In genomic region chr1:228289239-228289849, GRCh38 we compare ENCODE assay signal across 27 cellular contexts.
A peak's percentile ranks its signal among the peaks of the same experiment; 100 is the strongest.
DNase-seq lines count a peak whose midpoint lies in the region; ATAC-seq and TF ChIP-seq lines count a peak whose summit lies in the region.
"Had no signal": no experiment of that assay in that cellular context is flagged by ENCODE, and none has a peak within 500 bp of the region (broad histone marks: within the 10 kb centered on the region; RNA-seq: fewer than 3 reads in every experiment).

No MANE protein-coding gene starts in this region.

- ATAC-seq in activated naive CD8-positive, alpha-beta T cell treated with anti-CD3 and anti-CD28 coated beads, Interleukin-2, amount 10 ng/mL, durations not matched to agents 7 days and 5 days (ENCODE audit: low read depth) = no peak
- ATAC-seq in natural killer cell (peak in 2 of 3 donors; percentile 15 to 54), upper lobe of right lung (no peak), GM18502 (IDR thresholded peaks at IDR 0.05; ENCODE audit: poor library complexity, unreplicated experiment) (no peak)
- ATAC-seq: activated CD4-positive, CD25-positive, alpha-beta regulatory T cell treated with anti-CD3 and anti-CD28 coated beads, Interleukin-2, amount 50 U/mL, for 24 hours; foreskin keratinocyte; heart left ventricle had no signal

- DNase-seq in cardiac septum (ENCODE audit: low spot score) (peak; percentile 49), left ventricle myocardium inferior (no peak), natural killer cell (no peak), upper lobe of right lung (peak; percentile 51), NCI-H510A treated with DMSO at 0.1 percent for 48 hours (lab: John Stamatoyannopoulos, UW) (no peak)
- no peak for DNase-seq in activated naive CD8-positive, alpha-beta T cell treated with anti-CD3 and anti-CD28 coated beads, Interleukin-2, amount 10 ng/mL, durations not matched to agents 7 days and 5 days
- no peak for DNase-seq in activated CD4-positive, alpha-beta memory T cell treated with anti-CD3 and anti-CD28 coated beads, Interleukin-2, amount 10 ng/mL, durations not matched to agents 7 days and 5 days
- DNase-seq: activated T-cell treated with anti-CD3 and anti-CD28 coated beads, Interleukin-2, amount 50 U/mL, for 72 hours; Caco-2; foreskin keratinocyte; GDM1; HCEC 1CT; KBM-7; kidney glomerular epithelial cell; MG63; NCI-H1105 treated with DMSO at 0.1 percent for 48 hours; NCI-H2029; NCI-H748 treated with DMSO at 0.1 percent for 48 hours; stimulated activated CD4-positive, alpha-beta T cell treated with anti-CD3 and anti-CD28 coated beads, Interleukin-4, amount 100 ng/mL, for 1 hour had no signal

- H3K4me3 ChIP-seq in left ventricle myocardium inferior (no peak overlapping the region), upper lobe of right lung (no peak overlapping the region)
- H3K4me3 ChIP-seq: BLaER1 treated with 17β-estradiol and CSF1 and Interleukin-3, amounts not matched to agents 10 nM and 100 nM; esophagus muscularis mucosa; heart left ventricle; MG63 had no signal

- no peaks in the 10 kb centered on the region for H3K27me3 Mint-ChIP-seq in activated naive CD8-positive, alpha-beta T cell treated with anti-CD3 and anti-CD28 coated beads, Interleukin-2, amount 10 ng/mL, durations not matched to agents 7 days and 5 days
- no peaks in the 10 kb centered on the region for H3K27me3 Mint-ChIP-seq in natural killer cell (ENCODE audit: low read depth in 2 of 2)
- H3K27me3 Mint-ChIP-seq in activated CD4-positive, alpha-beta memory T cell treated with anti-CD3 and anti-CD28 coated beads, Interleukin-2, amount 10 ng/mL, durations not matched to agents 7 days and 5 days = no peaks in the 10 kb centered on the region
- H3K27me3 Mint-ChIP-seq: dendritic cell treated with granulocyte-macrophage colony-stimulating factor and Interleukin-4, amounts not matched to agents 40 ng/mL and 50 ng/mL, for 4 days; T-cell had no signal

- no peak overlapping the region for H3K4me3 Mint-ChIP-seq in activated naive CD8-positive, alpha-beta T cell treated with anti-CD3 and anti-CD28 coated beads, Interleukin-2, amount 10 ng/mL, durations not matched to agents 7 days and 5 days
- H3K4me3 Mint-ChIP-seq in natural killer cell = no peak overlapping the region
- H3K4me3 Mint-ChIP-seq in activated CD4-positive, alpha-beta memory T cell treated with anti-CD3 and anti-CD28 coated beads, Interleukin-2, amount 10 ng/mL, durations not matched to agents 7 days and 5 days = no peak overlapping the region
- H3K4me3 Mint-ChIP-seq: activated T-cell treated with anti-CD3 and anti-CD28 coated beads, Interleukin-2, amount 50 U/mL, for 72 hours; dendritic cell treated with granulocyte-macrophage colony-stimulating factor and Interleukin-4, amounts not matched to agents 40 ng/mL and 50 ng/mL, for 4 days; memory B cell; T-cell had no signal

- TF ChIP-seq CTCF in left ventricle myocardium inferior (IDR thresholded peaks at IDR 0.05; ENCODE audit: borderline replicate concordance) = no peak
- no peak for TF ChIP-seq CTCF in natural killer cell (IDR thresholded peaks at IDR 0.05)
- no peak for TF ChIP-seq CTCF in upper lobe of right lung (IDR thresholded peaks at IDR 0.05)

- CTCF ChIA-PET in activated CD4-positive, alpha-beta memory T cell treated with anti-CD3 and anti-CD28 coated beads, Interleukin-2, amount 10 ng/mL, durations not matched to agents 7 days and 5 days (lab: Charles Lee) = no interaction called here

- H3K27ac ChIP-seq in left ventricle myocardium inferior (replicated peaks) = no peak overlapping the region
- H3K27ac ChIP-seq in upper lobe of right lung = no peak overlapping the region
- H3K27ac ChIP-seq: BLaER1 treated with 17β-estradiol and CSF1 and Interleukin-3, amounts not matched to agents 10 nM and 100 nM; esophagus muscularis mucosa; foreskin keratinocyte; heart left ventricle had no signal

- POLR2A ChIA-PET in activated naive CD8-positive, alpha-beta T cell treated with anti-CD3 and anti-CD28 coated beads, Interleukin-2, amount 10 ng/mL, durations not matched to agents 7 days and 5 days (lab: Charles Lee) = no interaction called here
- POLR2A ChIA-PET in activated CD4-positive, alpha-beta memory T cell treated with anti-CD3 and anti-CD28 coated beads, Interleukin-2, amount 10 ng/mL, durations not matched to agents 7 days and 5 days (lab: Charles Lee) = no interaction called here

- H3K27me3 ChIP-seq in left ventricle myocardium inferior (ENCODE audit: low read depth) (no peaks in the 10 kb centered on the region), upper lobe of right lung (no peaks in the 10 kb centered on the region)
- H3K27me3 ChIP-seq: BLaER1 treated with 17β-estradiol and CSF1 and Interleukin-3, amounts not matched to agents 10 nM and 100 nM; esophagus muscularis mucosa; foreskin keratinocyte; heart left ventricle; MG63 had no signal

- peak overlapping the region; percentile 68 for H3K27ac Mint-ChIP-seq in activated naive CD8-positive, alpha-beta T cell treated with anti-CD3 and anti-CD28 coated beads, Interleukin-2, amount 10 ng/mL, durations not matched to agents 7 days and 5 days
- H3K27ac Mint-ChIP-seq in natural killer cell = peak overlapping the region; percentile 10 to 78
- H3K27ac Mint-ChIP-seq in activated CD4-positive, alpha-beta memory T cell treated with anti-CD3 and anti-CD28 coated beads, Interleukin-2, amount 10 ng/mL, durations not matched to agents 7 days and 5 days = no peak overlapping the region
- H3K27ac Mint-ChIP-seq: activated T-cell treated with anti-CD3 and anti-CD28 coated beads, Interleukin-2, amount 50 U/mL, for 72 hours; dendritic cell treated with granulocyte-macrophage colony-stimulating factor and Interleukin-4, amounts not matched to agents 40 ng/mL and 50 ng/mL, for 4 days; memory B cell had no signal

- H3K36me3 ChIP-seq in left ventricle myocardium inferior (peaks cover 94% of the 10 kb centered on the region), upper lobe of right lung (no peaks in the 10 kb centered on the region)
- H3K36me3 ChIP-seq: MG63 had no signal

- H3K4me1 ChIP-seq in left ventricle myocardium inferior (no peaks in the 10 kb centered on the region), upper lobe of right lung (no peaks in the 10 kb centered on the region)
- H3K4me1 ChIP-seq: BLaER1 treated with 17β-estradiol and CSF1 and Interleukin-3, amounts not matched to agents 10 nM and 100 nM; Caco-2; esophagus muscularis mucosa; foreskin keratinocyte had no signal

- peaks cover 7% of the 10 kb centered on the region for H3K4me1 Mint-ChIP-seq in activated naive CD8-positive, alpha-beta T cell treated with anti-CD3 and anti-CD28 coated beads, Interleukin-2, amount 10 ng/mL, durations not matched to agents 7 days and 5 days
- H3K4me1 Mint-ChIP-seq in natural killer cell = peaks cover 0 to 16% of the 10 kb centered on the region in 2 donors
- no peaks in the 10 kb centered on the region for H3K4me1 Mint-ChIP-seq in activated CD4-positive, alpha-beta memory T cell treated with anti-CD3 and anti-CD28 coated beads, Interleukin-2, amount 10 ng/mL, durations not matched to agents 7 days and 5 days
- H3K4me1 Mint-ChIP-seq: memory B cell had no signal

- no peaks in the 10 kb centered on the region for H3K36me3 Mint-ChIP-seq in activated naive CD8-positive, alpha-beta T cell treated with anti-CD3 and anti-CD28 coated beads, Interleukin-2, amount 10 ng/mL, durations not matched to agents 7 days and 5 days
- no peaks in the 10 kb centered on the region for H3K36me3 Mint-ChIP-seq in natural killer cell
- no peaks in the 10 kb centered on the region for H3K36me3 Mint-ChIP-seq in activated CD4-positive, alpha-beta memory T cell treated with anti-CD3 and anti-CD28 coated beads, Interleukin-2, amount 10 ng/mL, durations not matched to agents 7 days and 5 days (ENCODE audit: low read depth)

- intact Hi-C loops in cardiac septum (cut with DNase I) = no loop called here
- intact Hi-C loops in left ventricle myocardium inferior (cut with micrococcal nuclease) = no loop called here
- intact Hi-C loops in natural killer cell (cut with micrococcal nuclease) = no loop called here
- intact Hi-C loops in upper lobe of right lung (cut with DNase I) = no loop called here

- H3K9me3 Mint-ChIP-seq in activated naive CD8-positive, alpha-beta T cell treated with anti-CD3 and anti-CD28 coated beads, Interleukin-2, amount 10 ng/mL, durations not matched to agents 7 days and 5 days = no peaks in the 10 kb centered on the region
- no peaks in the 10 kb centered on the region for H3K9me3 Mint-ChIP-seq in natural killer cell
- no peaks in the 10 kb centered on the region for H3K9me3 Mint-ChIP-seq in activated CD4-positive, alpha-beta memory T cell treated with anti-CD3 and anti-CD28 coated beads, Interleukin-2, amount 10 ng/mL, durations not matched to agents 7 days and 5 days
- H3K9me3 Mint-ChIP-seq: activated T-cell treated with anti-CD3 and anti-CD28 coated beads, Interleukin-2, amount 50 U/mL, for 72 hours; dendritic cell treated with granulocyte-macrophage colony-stimulating factor and Interleukin-4, amounts not matched to agents 40 ng/mL and 50 ng/mL, for 4 days; memory B cell; T-cell had no signal

- no peaks in the 10 kb centered on the region for H3K9me3 ChIP-seq in left ventricle myocardium inferior (replicated peaks)
- H3K9me3 ChIP-seq in upper lobe of right lung = no peaks in the 10 kb centered on the region
- H3K9me3 ChIP-seq: BLaER1 treated with 17β-estradiol and CSF1 and Interleukin-3, amounts not matched to agents 10 nM and 100 nM; Caco-2; esophagus muscularis mucosa; heart left ventricle; MG63 had no signal

Comparison
In these comparisons a context has a peak if more than half of its experiments do, and no peak if none do; other contexts are left out.
1. DNase-seq: peak in cardiac septum (single experiment) and upper lobe of right lung (single experiment); none in left ventricle myocardium inferior (single experiment), activated naive CD8-positive, alpha-beta T cell treated with anti-CD3 and anti-CD28 coated beads, Interleukin-2, amount 10 ng/mL, durations not matched to agents 7 days and 5 days (single experiment), natural killer cell (single experiment), activated CD4-positive, alpha-beta memory T cell treated with anti-CD3 and anti-CD28 coated beads, Interleukin-2, amount 10 ng/mL, durations not matched to agents 7 days and 5 days (single experiment) and NCI-H510A treated with DMSO at 0.1 percent for 48 hours (single experiment).
2. ATAC-seq: peak in natural killer cell (2 of 3); none in activated naive CD8-positive, alpha-beta T cell treated with anti-CD3 and anti-CD28 coated beads, Interleukin-2, amount 10 ng/mL, durations not matched to agents 7 days and 5 days (single experiment), upper lobe of right lung (single experiment) and GM18502 (single experiment).